Comparison of ENCODE assay signal across 9 cellular contexts in genomic region chr7:64630496-64630895, GRCh38. TPM values are rescaled to one million over a fixed set of nuclear protein-coding genes. Genes with fewer than 3 reads are reported as not detected.
DNase-seq lines count a peak whose midpoint lies in the region; ATAC-seq and TF ChIP-seq lines count a peak whose summit lies in the region.
"Had no signal": no experiment of that assay in that cellular context is flagged by ENCODE, and none has a peak within 500 bp of the region (broad histone marks: within the 10 kb centered on the region; RNA-seq: fewer than 3 reads in every experiment).

No MANE protein-coding gene starts in this region.

- H3K27me3 ChIP-seq in uterus: no peaks in the 10 kb centered on the region

- H3K27ac ChIP-seq in uterus: no peak overlapping the region

- H3K4me1 ChIP-seq in uterus: no peaks in the 10 kb centered on the region

- no peak for DNase-seq in left cardiac atrium
- no peak for DNase-seq in Right ventricle myocardium inferior (ENCODE audit: missing footprints)
- DNase-seq in OCI-M1 (lab: John Stamatoyannopoulos, UW): peak; percentile 75
- peak; percentile 32 for DNase-seq in fibroblast of pulmonary artery (ENCODE audit: low read depth)
- DNase-seq in uterus: no peak
- no peak for DNase-seq in activated CD8-positive, alpha-beta memory T cell treated with anti-CD3 and anti-CD28 coated beads, Interleukin-2, amount 50 U/mL, for 4 hours
- DNase-seq: stimulated activated naive CD4-positive, alpha-beta T cell treated with Interleukin-2 at 50 U/mL for 16 hours had no signal

- no peak for TF ChIP-seq POLR2A in uterus (IDR thresholded peaks at IDR 0.05)

- TF ChIP-seq CTCF in fibroblast of pulmonary artery (IDR thresholded peaks at IDR 0.05; ENCODE audit: low read length, missing control alignments): peak; percentile 51
- peak; percentile 13 to 32 (median 19) for TF ChIP-seq CTCF in uterus (IDR thresholded peaks at IDR 0.05)

- H3K4me3 ChIP-seq in fibroblast of pulmonary artery (replicated peaks; ENCODE audit: low read depth, low read length) (no peak overlapping the region), uterus (no peak overlapping the region)

- ATAC-seq in left cardiac atrium: peak; percentile 24 to 44
- ATAC-seq in Right ventricle myocardium inferior: no peak
- no peak for ATAC-seq in HG03442 (IDR thresholded peaks at IDR 0.05; ENCODE audit: unreplicated experiment)
- ATAC-seq in GM18858 (IDR thresholded peaks at IDR 0.05; ENCODE audit: unreplicated experiment): no peak

- intact Hi-C loops in left cardiac atrium (cut with DNase I) (no loop called here), Right ventricle myocardium inferior (cut with DNase I) (no loop called here), uterus (cut with DNase I; ENCODE audit: low total_unique reads) (no loop called here)

- no peaks in the 10 kb centered on the region for H3K36me3 ChIP-seq in uterus

- H3K9me3 ChIP-seq in uterus: no peaks in the 10 kb centered on the region

RNA-seq across cellular contexts. Expression of gene ZNF107, which starts 35.4 kb away (rescaled TPM):
- total RNA-seq in left cardiac atrium (1 to 10 TPM; 1.6 to 2.4 TPM), Right ventricle myocardium inferior (1.7 TPM), uterus (10 to 100 TPM in 1 of 4 donors, 1 to 10 TPM in 3; 1.8 to 17.1 (median 7.2) TPM)

Comparison
In these comparisons a context has a peak if more than half of its experiments do, and no peak if none do; other contexts are left out.
1. ATAC-seq: peak in left cardiac atrium (2 of 2); none in Right ventricle myocardium inferior (single experiment), HG03442 (single experiment) and GM18858 (single experiment).
2. DNase-seq: peak in OCI-M1 (single experiment) and fibroblast of pulmonary artery (single experiment); none in left cardiac atrium (single experiment), Right ventricle myocardium inferior (single experiment), uterus (0 of 2) and activated CD8-positive, alpha-beta memory T cell treated with anti-CD3 and anti-CD28 coated beads, Interleukin-2, amount 50 U/mL, for 4 hours (single experiment).